In the genomic region with DNA sequence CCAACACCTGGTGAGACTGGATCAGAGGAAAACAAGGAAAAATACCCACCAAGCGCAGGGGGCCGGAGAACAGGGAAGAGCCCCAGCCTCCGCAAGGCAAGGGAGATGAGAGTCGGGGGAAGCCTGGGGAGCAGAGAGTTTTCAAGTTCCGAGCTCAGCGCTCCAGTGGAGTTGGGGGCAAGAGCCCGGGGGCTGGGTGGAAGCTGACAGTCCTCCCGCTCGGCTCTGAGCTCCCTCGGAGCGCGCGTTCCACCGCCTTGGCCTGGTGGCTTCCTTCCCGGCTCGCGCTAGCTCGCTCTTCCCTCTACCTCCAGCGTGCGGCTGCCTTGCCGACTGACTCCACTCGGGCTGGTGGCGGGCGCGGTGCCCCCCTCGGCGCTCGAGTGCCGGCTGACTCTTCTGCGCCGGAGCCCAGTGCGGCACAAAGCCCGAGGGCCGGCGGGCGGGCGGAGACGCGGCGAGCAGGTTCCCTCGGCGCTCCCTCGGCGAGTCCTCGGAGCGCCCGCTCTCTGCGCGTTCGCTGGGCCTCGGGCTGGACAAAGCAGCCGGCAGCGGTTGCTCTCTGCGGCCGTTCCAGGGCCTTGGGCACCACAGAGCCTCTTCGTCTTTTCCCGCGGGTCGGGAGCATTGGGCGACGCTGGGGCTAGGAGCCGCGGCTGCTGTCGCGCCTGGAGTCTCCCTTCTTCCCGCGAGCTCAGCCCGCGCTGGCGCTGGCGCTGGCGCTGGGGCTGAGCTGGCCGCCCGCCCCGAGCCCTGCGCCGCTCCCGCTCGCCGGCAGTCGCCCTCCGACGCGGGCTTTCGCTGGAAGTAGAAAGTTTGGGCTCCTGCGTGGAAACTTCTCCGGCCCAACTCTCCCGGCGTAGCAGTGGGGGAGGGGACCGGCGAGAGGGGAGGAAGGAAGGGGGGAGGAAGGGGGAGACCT, we compare ENCODE assay signal across 8 cellular contexts.
DNase-seq lines count a peak whose midpoint lies in the region; ATAC-seq and TF ChIP-seq lines count a peak whose summit lies in the region.

No MANE protein-coding gene starts in this region.

- ATAC-seq in GM21367 (IDR thresholded peaks at IDR 0.05; ENCODE audit: unreplicated experiment): no peak

- peak overlapping the region; percentile 46 for H2AFZ ChIP-seq in parathyroid adenoma

- DNase-seq in HL-60 (ENCODE audit: low read depth in 1 of 2, low spot score in 1 of 2) (no peak), WERI-Rb-1 (no peak), foreskin fibroblast (peak; percentile 35 to 70)
- DNase-seq in activated CD4-positive, alpha-beta T cell treated with anti-CD3 and anti-CD28 coated beads, Interleukin-2, amount 50 U/mL, for 48 hours: no peak
- no peak for DNase-seq in activated effector memory CD4-positive, alpha-beta T cell treated with anti-CD3 and anti-CD28 coated beads, Interleukin-2, amount 50 U/mL, for 16 hours

- peak overlapping the region; percentile 40 to 87 (median 63); a peak in 20 of 22 replicates for H3K4me2 ChIP-seq in BLaER1 treated with 17β-estradiol and CSF1 and Interleukin-3, amounts not matched to agents 10 nM and 100 nM
- peak overlapping the region; percentile 53 for H3K4me2 ChIP-seq in parathyroid adenoma (ENCODE audit: low read length)

- no peaks in the 10 kb centered on the region for H3K36me3 ChIP-seq in BLaER1 treated with 17β-estradiol and CSF1 and Interleukin-3, amounts not matched to agents 10 nM and 100 nM
- H3K36me3 ChIP-seq in WERI-Rb-1 (no peaks in the 10 kb centered on the region), parathyroid adenoma (ENCODE audit: control insufficient read depth, insufficient read depth, low read length) (no peaks in the 10 kb centered on the region)

- peak overlapping the region in 1 of 11 experiments; percentile 20; a peak in 1 of 22 replicates for H3K9ac ChIP-seq in BLaER1 treated with 17β-estradiol and CSF1 and Interleukin-3, amounts not matched to agents 10 nM and 100 nM
- H3K9ac ChIP-seq in parathyroid adenoma: no peak overlapping the region

- peaks cover 0 to 27% (median 19%) of the 10 kb centered on the region in 10 experiments; a peak in 14 of 20 replicates for H3K4me1 ChIP-seq in BLaER1 treated with 17β-estradiol and CSF1 and Interleukin-3, amounts not matched to agents 10 nM and 100 nM
- no peaks in the 10 kb centered on the region for H3K4me1 ChIP-seq in parathyroid adenoma

- peaks cover 47 to 72% (median 57%) of the 10 kb centered on the region in 11 experiments for H3K9me3 ChIP-seq in BLaER1 treated with 17β-estradiol and CSF1 and Interleukin-3, amounts not matched to agents 10 nM and 100 nM (replicated peaks in 1 of 11)
- H3K9me3 ChIP-seq in WERI-Rb-1 (ENCODE audit: severe bottlenecking) (no peaks in the 10 kb centered on the region), parathyroid adenoma (ENCODE audit: control insufficient read depth, low read length) (no peaks in the 10 kb centered on the region)

- peak overlapping the region in 7 of 10 experiments; percentile 16 to 65 (median 50); a peak in 14 of 20 replicates for H3K4me3 ChIP-seq in BLaER1 treated with 17β-estradiol and CSF1 and Interleukin-3, amounts not matched to agents 10 nM and 100 nM
- H3K4me3 ChIP-seq in HL-60 (replicated peaks; ENCODE audit: insufficient read depth, low read length) (peak overlapping the region; percentile 30), WERI-Rb-1 (ENCODE audit: low read depth, low read length) (peak overlapping the region; percentile 9; the same call in 1 of the 2 replicates), foreskin fibroblast (ENCODE audit: low read depth in 1 of 2, low read length in 2 of 2) (peak overlapping the region; percentile 33), parathyroid adenoma (ENCODE audit: low read depth, low read length) (peak overlapping the region; percentile 2)

- no peak for TF ChIP-seq CTCF in HL-60 (IDR thresholded peaks at IDR 0.05; ENCODE audit: insufficient read depth, low read length)
- TF ChIP-seq CTCF in WERI-Rb-1 (IDR thresholded peaks at IDR 0.05; ENCODE audit: low read depth, low read length): no peak
- no peak for TF ChIP-seq CTCF in foreskin fibroblast (IDR thresholded peaks at IDR 0.05; ENCODE audit: low read depth, low read length)
- TF ChIP-seq CTCF in parathyroid adenoma (IDR thresholded peaks at IDR 0.05): no peak

- no peaks in the 10 kb centered on the region for H3K79me2 ChIP-seq in parathyroid adenoma

- H4K20me1 ChIP-seq in BLaER1 treated with 17β-estradiol and CSF1 and Interleukin-3, amounts not matched to agents 10 nM and 100 nM: peaks cover 0 to 76% (median 41%) of the 10 kb centered on the region in 11 experiments; a peak in 16 of 22 replicates

- peaks cover 100% of the 10 kb centered on the region in 11 experiments for H3K27me3 ChIP-seq in BLaER1 treated with 17β-estradiol and CSF1 and Interleukin-3, amounts not matched to agents 10 nM and 100 nM
- peaks cover 83% of the 10 kb centered on the region for H3K27me3 ChIP-seq in HL-60 (ENCODE audit: insufficient read depth, poor library complexity, severe bottlenecking)
- H3K27me3 ChIP-seq in WERI-Rb-1 (ENCODE audit: insufficient read depth, low read depth, severe bottlenecking): peaks cover 99% of the 10 kb centered on the region
- peaks cover 13% of the 10 kb centered on the region for H3K27me3 ChIP-seq in parathyroid adenoma (ENCODE audit: control insufficient read depth, insufficient read depth, low read length)

- no peak overlapping the region for H3K27ac ChIP-seq in BLaER1 treated with 17β-estradiol and CSF1 and Interleukin-3, amounts not matched to agents 10 nM and 100 nM
- H3K27ac ChIP-seq in HL-60 (replicated peaks) (no peak overlapping the region), WERI-Rb-1 (no peak overlapping the region), parathyroid adenoma (no peak overlapping the region)

Comparison
In these comparisons a context has a peak if more than half of its experiments do, and no peak if none do; other contexts are left out.
1. DNase-seq: peak in foreskin fibroblast (2 of 2); none in HL-60 (0 of 2), WERI-Rb-1 (single experiment), activated CD4-positive, alpha-beta T cell treated with anti-CD3 and anti-CD28 coated beads, Interleukin-2, amount 50 U/mL, for 48 hours (0 of 2) and activated effector memory CD4-positive, alpha-beta T cell treated with anti-CD3 and anti-CD28 coated beads, Interleukin-2, amount 50 U/mL, for 16 hours (single experiment).
2. Peak in every context shown above with its lines, with median percentiles within 50 percentile points of each other: H3K4me3 ChIP-seq.